33 cellular contexts compared by ENCODE assay signal in the genomic region with DNA sequence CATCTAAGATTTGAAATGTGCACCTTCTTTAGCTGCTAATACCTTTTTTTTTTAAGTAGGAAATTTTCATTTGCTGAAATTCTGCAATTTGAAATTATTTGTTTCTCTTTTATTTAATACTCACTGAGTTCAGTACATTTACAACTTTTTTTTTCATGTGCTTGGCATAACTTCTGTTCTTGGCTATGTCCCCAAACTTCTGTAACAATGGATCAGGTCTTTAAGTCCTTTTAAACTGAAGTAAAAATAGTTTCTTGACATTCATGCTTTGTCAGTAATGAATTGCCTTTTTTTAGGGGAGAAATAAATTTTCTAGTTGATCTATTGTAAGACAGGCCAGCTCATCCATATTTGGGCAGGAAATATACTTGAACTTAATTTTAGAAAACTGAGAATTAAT. TPM values are rescaled to one million over a fixed set of nuclear protein-coding genes. Genes with fewer than 3 reads are reported as not detected.
"Had no signal": no experiment of that assay in that cellular context is flagged by ENCODE, and none has a peak within 500 bp of the region (broad histone marks: within the 10 kb centered on the region; RNA-seq: fewer than 3 reads in every experiment).

No MANE protein-coding gene starts in this region.

- H3K4me3 ChIP-seq: heart left ventricle, skin epidermis, stomach, tibial nerve had no signal

- DNase-seq: activated CD4-positive, alpha-beta memory T cell treated with anti-CD3 and anti-CD28 coated beads, Interleukin-2, amount 10 ng/mL, durations not matched to agents 7 days and 5 days; activated CD4-positive, alpha-beta T cell treated with anti-CD3 and anti-CD28 coated beads for 1 hour; activated CD4-positive, alpha-beta T cell treated with anti-CD3 and anti-CD28 coated beads, Interleukin-2, amount 10 ng/mL, durations not matched to agents 7 days and 5 days; activated naive CD8-positive, alpha-beta T cell treated with anti-CD3 and anti-CD28 coated beads, Interleukin-2, amount 50 U/mL, for 24 hours; activated T-cell treated with anti-CD3 and anti-CD28 coated beads, Interleukin-2, amount 50 U/mL, for 48 hours; anterior cingulate cortex; central memory CD4-positive, alpha-beta T cell; effector memory CD4-positive, alpha-beta T cell; erythroblast; foreskin keratinocyte; heart left ventricle; hypothalamus; immature natural killer cell; kidney; left colon; mammary epithelial cell; naive B cell; nephron progenitor cell; stimulated activated CD4-positive, alpha-beta T cell treated with anti-CD3 and anti-CD28 coated beads, Interleukin-1b, Interleukin-23, amount 100 ng/mL, for 48 hours; stimulated activated CD4-positive, alpha-beta T cell treated with anti-CD3 and anti-CD28 coated beads, Interleukin-4, amount 100 ng/mL, for 4 hours; stimulated activated CD8-positive, alpha-beta memory T cell treated with anti-CD3 and anti-CD28 coated beads, Interleukin-4, amount 100 ng/mL, for 48 hours; stomach; SW 1271 had no signal

- H3K36me3 ChIP-seq: heart left ventricle, neutrophil, stomach, tibial nerve had no signal

- H3K27ac ChIP-seq: foreskin keratinocyte, heart left ventricle, neutrophil, skin epidermis, stomach, tibial nerve had no signal

- H3K4me1 ChIP-seq: foreskin keratinocyte, heart left ventricle, stomach, tibial nerve had no signal

- FAIRE-seq: kidney had no signal

- H3K27me3 ChIP-seq: heart left ventricle, neutrophil, stomach, tibial nerve had no signal

- H3K27me3 Mint-ChIP-seq: activated CD4-positive, alpha-beta memory T cell treated with anti-CD3 and anti-CD28 coated beads, Interleukin-2, amount 10 ng/mL, durations not matched to agents 7 days and 5 days; activated CD4-positive, alpha-beta T cell treated with anti-CD3 and anti-CD28 coated beads, Interleukin-2, amount 10 ng/mL, durations not matched to agents 7 days and 5 days; activated naive CD4-positive, alpha-beta T cell treated with anti-CD3 and anti-CD28 coated beads, Interleukin-2, amount 50 U/mL, for 24 hours; activated naive CD8-positive, alpha-beta T cell treated with anti-CD3 and anti-CD28 coated beads, Interleukin-2, amount 50 U/mL, for 24 hours; naive B cell; progenitor cell of endocrine pancreas; stimulated activated memory B cell treated with anti-CD40 and anti-IgM and Interleukin-4, amounts not matched to agents 10 μg/mL and 1 μg/mL and 100 μg/mL, for 72 hours had no signal

- H3K4me3 Mint-ChIP-seq: activated CD4-positive, alpha-beta memory T cell treated with anti-CD3 and anti-CD28 coated beads, Interleukin-2, amount 10 ng/mL, durations not matched to agents 7 days and 5 days; activated CD4-positive, alpha-beta T cell treated with anti-CD3 and anti-CD28 coated beads, Interleukin-2, amount 10 ng/mL, durations not matched to agents 7 days and 5 days; activated naive CD4-positive, alpha-beta T cell treated with anti-CD3 and anti-CD28 coated beads, Interleukin-2, amount 50 U/mL, for 24 hours; activated naive CD8-positive, alpha-beta T cell treated with anti-CD3 and anti-CD28 coated beads, Interleukin-2, amount 50 U/mL, for 24 hours; immature natural killer cell; mesothelial cell of epicardium; naive B cell; nephron progenitor cell; stimulated activated memory B cell treated with anti-CD40 and anti-IgM and Interleukin-4, amounts not matched to agents 10 μg/mL and 1 μg/mL and 100 μg/mL, for 72 hours; T-helper 1 cell treated with Interleukin-12 subunit alpha and Interleukin-12 subunit beta and Interleukin-4 antibody, amounts not matched to agents 30 μg/mL and 1 μg/mL, for 36 hours had no signal

- H3K27ac Mint-ChIP-seq: activated CD4-positive, alpha-beta memory T cell treated with anti-CD3 and anti-CD28 coated beads, Interleukin-2, amount 10 ng/mL, durations not matched to agents 7 days and 5 days; activated CD4-positive, alpha-beta T cell treated with anti-CD3 and anti-CD28 coated beads, Interleukin-2, amount 10 ng/mL, durations not matched to agents 7 days and 5 days; activated naive CD4-positive, alpha-beta T cell treated with anti-CD3 and anti-CD28 coated beads, Interleukin-2, amount 50 U/mL, for 24 hours; activated naive CD8-positive, alpha-beta T cell treated with anti-CD3 and anti-CD28 coated beads, Interleukin-2, amount 50 U/mL, for 24 hours; activated T-helper 2 cell treated with anti-CD3 and anti-CD28 coated beads, Interferon-gamma antibody, Interleukin-2, Interleukin-4, amounts not matched to agents 10 μg/mL and 5 μg/mL and 100 μg/mL, durations not matched to agents 14 hours and 24 hours and 36 hours; immature natural killer cell; mesothelial cell of epicardium; naive B cell; nephron progenitor cell; progenitor cell of endocrine pancreas; stimulated activated memory B cell treated with anti-CD40 and anti-IgM and Interleukin-4, amounts not matched to agents 10 μg/mL and 1 μg/mL and 100 μg/mL, for 72 hours; T-helper 1 cell treated with Interleukin-12 subunit alpha and Interleukin-12 subunit beta and Interleukin-4 antibody, amounts not matched to agents 30 μg/mL and 1 μg/mL, for 36 hours had no signal

- H3K36me3 Mint-ChIP-seq: activated naive CD4-positive, alpha-beta T cell treated with anti-CD3 and anti-CD28 coated beads, Interleukin-2, amount 50 U/mL, for 24 hours; immature natural killer cell; mesothelial cell of epicardium; naive B cell; stimulated activated memory B cell treated with anti-CD40 and anti-IgM and Interleukin-4, amounts not matched to agents 10 μg/mL and 1 μg/mL and 100 μg/mL, for 72 hours had no signal

- ATAC-seq: activated naive CD8-positive, alpha-beta T cell treated with anti-CD3 and anti-CD28 coated beads, Interleukin-2, amount 50 U/mL, for 24 hours; foreskin keratinocyte; heart left ventricle; left colon; sciatic nerve; stimulated activated memory B cell treated with anti-CD40 and anti-IgM and Interleukin-4, amounts not matched to agents 10 μg/mL and 1 μg/mL and 100 μg/mL, for 72 hours had no signal

- H3K9me3 Mint-ChIP-seq: activated CD4-positive, alpha-beta memory T cell treated with anti-CD3 and anti-CD28 coated beads, Interleukin-2, amount 10 ng/mL, durations not matched to agents 7 days and 5 days; activated CD4-positive, alpha-beta T cell treated with anti-CD3 and anti-CD28 coated beads, Interleukin-2, amount 10 ng/mL, durations not matched to agents 7 days and 5 days; activated naive CD4-positive, alpha-beta T cell treated with anti-CD3 and anti-CD28 coated beads, Interleukin-2, amount 50 U/mL, for 24 hours; activated naive CD8-positive, alpha-beta T cell treated with anti-CD3 and anti-CD28 coated beads, Interleukin-2, amount 50 U/mL, for 24 hours; activated T-helper 2 cell treated with anti-CD3 and anti-CD28 coated beads, Interferon-gamma antibody, Interleukin-2, Interleukin-4, amounts not matched to agents 10 μg/mL and 5 μg/mL and 100 μg/mL, durations not matched to agents 14 hours and 24 hours and 36 hours; mesothelial cell of epicardium; nephron progenitor cell; stimulated activated memory B cell treated with anti-CD40 and anti-IgM and Interleukin-4, amounts not matched to agents 10 μg/mL and 1 μg/mL and 100 μg/mL, for 72 hours; T-helper 1 cell treated with Interleukin-12 subunit alpha and Interleukin-12 subunit beta and Interleukin-4 antibody, amounts not matched to agents 30 μg/mL and 1 μg/mL, for 36 hours had no signal

- H3K4me1 Mint-ChIP-seq: activated CD4-positive, alpha-beta memory T cell treated with anti-CD3 and anti-CD28 coated beads, Interleukin-2, amount 10 ng/mL, durations not matched to agents 7 days and 5 days; activated CD4-positive, alpha-beta T cell treated with anti-CD3 and anti-CD28 coated beads, Interleukin-2, amount 10 ng/mL, durations not matched to agents 7 days and 5 days; activated naive CD4-positive, alpha-beta T cell treated with anti-CD3 and anti-CD28 coated beads, Interleukin-2, amount 50 U/mL, for 24 hours; activated naive CD8-positive, alpha-beta T cell treated with anti-CD3 and anti-CD28 coated beads, Interleukin-2, amount 50 U/mL, for 24 hours; immature natural killer cell; naive B cell; nephron progenitor cell; stimulated activated memory B cell treated with anti-CD40 and anti-IgM and Interleukin-4, amounts not matched to agents 10 μg/mL and 1 μg/mL and 100 μg/mL, for 72 hours had no signal

- H3K9me3 ChIP-seq: heart left ventricle, neutrophil, stomach, tibial nerve had no signal

RNA-seq across cellular contexts. Expression of a gene that starts 41.5 kb away (rescaled TPM):
- total RNA-seq: activated CD4-positive, alpha-beta memory T cell treated with anti-CD3 and anti-CD28 coated beads, Interleukin-2, amount 10 ng/mL, durations not matched to agents 7 days and 5 days; activated CD4-positive, alpha-beta T cell treated with anti-CD3 and anti-CD28 coated beads, Interleukin-2, amount 10 ng/mL, durations not matched to agents 7 days and 5 days; activated T-helper 2 cell treated with anti-CD3 and anti-CD28 coated beads, Interferon-gamma antibody, Interleukin-2, Interleukin-4, amounts not matched to agents 10 μg/mL and 5 μg/mL and 100 μg/mL, durations not matched to agents 14 hours and 24 hours and 36 hours had no signal
- polyA plus RNA-seq: immature natural killer cell had no signal
